1 cellular context compared by ENCODE assay signal in genomic region chr7:6965051-6965450, GRCh38.
TF ChIP-seq lines count a peak whose summit lies in the region.

No MANE protein-coding gene starts in this region.

TF ChIP-seq in K562, 482 proteins besides CTCF, POLR2A, EP300 and RAD21 (continued from another document):
- TF ChIP-seq DEAF1 (CRISPR knock-in tag; IDR thresholded peaks at IDR 0.05) = peak; percentile 65
- TF ChIP-seq NFE2 (IDR thresholded peaks at IDR 0.05; ENCODE audit: low read depth) = peak; percentile 15; the same call in 1 of the 2 replicates
